In genomic region chr17:75564195-75564594, GRCh38 we compare ENCODE assay signal across 19 cellular contexts. TPM values are rescaled to one million over a fixed set of nuclear protein-coding genes. Genes with fewer than 3 reads are reported as not detected.
DNase-seq lines count a peak whose midpoint lies in the region; ATAC-seq, FAIRE-seq and TF ChIP-seq lines count a peak whose summit lies in the region.
"Had no signal": no experiment of that assay in that cellular context is flagged by ENCODE, and none has a peak within 500 bp of the region (broad histone marks: within the 10 kb centered on the region; RNA-seq: fewer than 3 reads in every experiment).

No MANE protein-coding gene starts in this region.

- no peak for TF ChIP-seq CTCF in nephron progenitor cell (IDR thresholded peaks at IDR 0.05)

- H3K23ac ChIP-seq in mesenchymal stem cell (ENCODE audit: low read length in 2 of 2) = no peak overlapping the region

- H3K36me3 ChIP-seq in BLaER1 = peaks cover 64% of the 10 kb centered on the region
- H3K36me3 ChIP-seq in esophagus (ENCODE audit: control insufficient read depth in 2 of 2, insufficient read depth in 2 of 2, low read length in 1 of 2) = peaks cover 12 to 54% of the 10 kb centered on the region in 2 donors
- H3K36me3 ChIP-seq in mesenchymal stem cell (ENCODE audit: control insufficient read depth in 1 of 2, insufficient read depth in 2 of 2, low read depth in 1 of 2, low read length in 2 of 2) = peaks cover 0 to 13% of the 10 kb centered on the region in 2 experiments

- peak overlapping the region; percentile 9; the same call in 1 of the 2 replicates for H3K27ac ChIP-seq in BLaER1
- peak overlapping the region; percentile 42 to 83 for H3K27ac ChIP-seq in esophagus (ENCODE audit: low read depth in 2 of 2, low read length in 1 of 2)
- no peak overlapping the region for H3K27ac ChIP-seq in mesenchymal stem cell (ENCODE audit: low read length, poor library complexity, severe bottlenecking)

- in situ Hi-C loops in ACHN (cut with HindIII; ENCODE audit: low pct_ligation_motif_present, low pct_unique_long_range_greater_than_20kb, low sequenced_read_pairs) = no loop called here

- H3K9me3 Mint-ChIP-seq in nephron progenitor cell = no peaks in the 10 kb centered on the region
- H3K9me3 Mint-ChIP-seq: CD8-positive, alpha-beta T cell; IgD-negative memory B cell had no signal

- no peak overlapping the region for H3K18ac ChIP-seq in mesenchymal stem cell (ENCODE audit: low read depth in 1 of 2, low read length in 2 of 2)

- H3K36me3 Mint-ChIP-seq in nephron progenitor cell (ENCODE audit: low read depth) = no peaks in the 10 kb centered on the region

- no peak overlapping the region for H2AK5ac ChIP-seq in mesenchymal stem cell (ENCODE audit: low read length, severe bottlenecking)

- no peak overlapping the region for H2AFZ ChIP-seq in mesenchymal stem cell (ENCODE audit: low read depth, low read length)

- ATAC-seq in GM21423 (IDR thresholded peaks at IDR 0.05; ENCODE audit: unreplicated experiment) = no peak
- ATAC-seq: CD8-positive, alpha-beta T cell; GM12878 had no signal

- H2BK15ac ChIP-seq in mesenchymal stem cell (ENCODE audit: low read depth, poor library complexity, severe bottlenecking) = no peak overlapping the region

- no peak overlapping the region for H2BK5ac ChIP-seq in mesenchymal stem cell (ENCODE audit: low read depth, low read length, poor library complexity, severe bottlenecking)

- no peak overlapping the region for H3K4ac ChIP-seq in mesenchymal stem cell (ENCODE audit: low read depth in 1 of 2, low read length in 2 of 2)

- DNase-seq in HTR-8/SVneo (ENCODE audit: insufficient read length, low spot score) (no peak), mesenchymal stem cell (no peak), nephron progenitor cell (no peak), ACHN (no peak)
- DNase-seq: AML-193; CD8-positive, alpha-beta T cell; COR-L47; DMS 273 treated with DMSO at 0.1 percent for 48 hours; DMS53; DND-41; EL; KBM-7 had no signal

- no peaks in the 10 kb centered on the region for H3K79me1 ChIP-seq in mesenchymal stem cell (replicated peaks; ENCODE audit: low read length, poor library complexity, severe bottlenecking)

- no peak overlapping the region for H3K4me3 ChIP-seq in BLaER1
- no peak overlapping the region for H3K4me3 ChIP-seq in esophagus (ENCODE audit: low read depth in 1 of 2, low read length in 2 of 2)
- no peak overlapping the region for H3K4me3 ChIP-seq in mesenchymal stem cell (ENCODE audit: insufficient read depth in 1 of 2, low read depth in 1 of 2, low read length in 2 of 2)
- H3K4me3 ChIP-seq: GM12878, HAP-1 had no signal

- H3K27ac Mint-ChIP-seq in nephron progenitor cell = no peak overlapping the region
- H3K27ac Mint-ChIP-seq: CD8-positive, alpha-beta T cell; IgD-negative memory B cell had no signal

- H3K4me1 Mint-ChIP-seq in nephron progenitor cell = peaks cover 28% of the 10 kb centered on the region

- no peaks in the 10 kb centered on the region for H4K20me1 ChIP-seq in BLaER1

- H3K9me3 ChIP-seq in BLaER1 = no peaks in the 10 kb centered on the region
- no peaks in the 10 kb centered on the region for H3K9me3 ChIP-seq in esophagus (ENCODE audit: control insufficient read depth in 2 of 2, insufficient read depth in 1 of 2, low read depth in 1 of 2, low read length in 1 of 2)
- H3K9me3 ChIP-seq in mesenchymal stem cell (ENCODE audit: control insufficient read depth, low read length) = no peaks in the 10 kb centered on the region
- H3K9me3 ChIP-seq: HAP-1 had no signal

- no peak overlapping the region for H4K8ac ChIP-seq in mesenchymal stem cell (ENCODE audit: low read length)

- H3K9ac ChIP-seq in BLaER1 (no peak overlapping the region), mesenchymal stem cell (ENCODE audit: low read length) (no peak overlapping the region)

- whole genome bisulfite sequencing in esophagus, 2 donors = 94 to 96% methylated on average over 11 of the region's 11 CpGs
- 97% methylated on average over 11 of the region's 11 CpGs for WGBS in mesenchymal stem cell

- H3K4me3 Mint-ChIP-seq in nephron progenitor cell = no peak overlapping the region
- H3K4me3 Mint-ChIP-seq: CD8-positive, alpha-beta T cell; IgD-negative memory B cell had no signal

- H3K4me1 ChIP-seq in BLaER1 (peaks cover 30% of the 10 kb centered on the region), esophagus (ENCODE audit: control insufficient read depth in 2 of 2, insufficient read depth in 2 of 2, low read length in 1 of 2) (peaks cover 0 to 4% of the 10 kb centered on the region in 2 donors), mesenchymal stem cell (ENCODE audit: control insufficient read depth, insufficient read depth, low read depth, low read length) (peaks cover 18% of the 10 kb centered on the region)
- H3K4me1 ChIP-seq: HAP-1 had no signal

- H3K4me2 ChIP-seq in BLaER1 (no peak overlapping the region), mesenchymal stem cell (ENCODE audit: low read length, poor library complexity, severe bottlenecking) (no peak overlapping the region)

- peak; percentile 60 for FAIRE-seq in HTR-8/SVneo (lab: Jason Lieb, UNC)
- FAIRE-seq: A204.1, GM12878 had no signal

- H3K27me3 Mint-ChIP-seq in nephron progenitor cell (ENCODE audit: low read depth, poor library complexity) = no peaks in the 10 kb centered on the region
- H3K27me3 Mint-ChIP-seq: IgD-negative memory B cell had no signal

- peak overlapping the region; percentile 5 for H4K91ac ChIP-seq in mesenchymal stem cell (ENCODE audit: low read length)

- no peak overlapping the region for H2BK120ac ChIP-seq in mesenchymal stem cell (ENCODE audit: low read depth, low read length)

- H3K27me3 ChIP-seq in BLaER1 (no peaks in the 10 kb centered on the region), esophagus (ENCODE audit: control insufficient read depth in 1 of 2, insufficient read depth in 2 of 2, low read length in 2 of 2) (no peaks in the 10 kb centered on the region), mesenchymal stem cell (ENCODE audit: control insufficient read depth in 1 of 2, insufficient read depth in 1 of 2, low read length in 2 of 2) (peaks cover 0 to 57% of the 10 kb centered on the region in 2 experiments)

- no peak overlapping the region for H2BK12ac ChIP-seq in mesenchymal stem cell (ENCODE audit: low read length in 2 of 2)

- H3K14ac ChIP-seq in mesenchymal stem cell (ENCODE audit: low read length in 2 of 2) = no peak overlapping the region

RNA-seq across cellular contexts. Expression of gene MYO15B, which starts 23.4 kb away (rescaled TPM):
- polyA plus RNA-seq in esophagus = 10 to 100 TPM; 27.8 to 89.5 TPM
- polyA plus RNA-seq in mesenchymal stem cell (2013, experiment 1 of 2) = 2.6 TPM
- polyA plus RNA-seq in mesenchymal stem cell (2013, experiment 2 of 2) = 2.7 TPM

RNA-seq across cellular contexts. Expression of gene LLGL2, which starts 38.7 kb away (rescaled TPM):
- 100 to 1,000 TPM in 1 of 2 donors, 10 to 100 TPM in 1; 71.6 to 139 TPM for polyA plus RNA-seq in esophagus
- 3.6 TPM for polyA plus RNA-seq in mesenchymal stem cell (2013, experiment 1 of 2)
- 3.5 TPM for polyA plus RNA-seq in mesenchymal stem cell (2013, experiment 2 of 2)

RNA-seq across cellular contexts. Expression of gene TSEN54, which starts 47.9 kb away (rescaled TPM):
- polyA plus RNA-seq in esophagus = 10 to 100 TPM; 25.1 to 31.5 TPM
- 8.4 TPM for polyA plus RNA-seq in mesenchymal stem cell (2013, experiment 1 of 2)
- polyA plus RNA-seq in mesenchymal stem cell (2013, experiment 2 of 2) = 9.2 TPM

RNA-seq across cellular contexts. Expression of gene CASKIN2, which starts 48.9 kb away (rescaled TPM):
- 10 to 100 TPM in 1 of 2 donors, 1 to 10 TPM in 1; 6.3 to 10.5 TPM for polyA plus RNA-seq in esophagus
- polyA plus RNA-seq in mesenchymal stem cell (2013, experiment 1 of 2) = 6.3 TPM
- 6.1 TPM for polyA plus RNA-seq in mesenchymal stem cell (2013, experiment 2 of 2)
- polyA plus RNA-seq: IgD-negative memory B cell had no signal
